In genomic region chr17:65438173-65438572, GRCh38 we compare ENCODE assay signal across 15 cellular contexts.
A peak's percentile ranks its signal among the peaks of the same experiment; 100 is the strongest.
DNase-seq lines count a peak whose midpoint lies in the region; ATAC-seq and TF ChIP-seq lines count a peak whose summit lies in the region.
"Had no signal": no experiment of that assay in that cellular context is flagged by ENCODE, and none has a peak within 500 bp of the region (broad histone marks: within the 10 kb centered on the region; RNA-seq: fewer than 3 reads in every experiment).

No MANE protein-coding gene starts in this region.

- intact Hi-C loops in IMR-90 (cut with micrococcal nuclease), result no loop called here

- dilution Hi-C loops in IMR-90 (cut with HindIII; ENCODE audit: low sequenced_read_pairs, unreplicated experiment), result no loop called here

- H4K91ac ChIP-seq in IMR-90 (ENCODE audit: insufficient read depth, low read depth, low read length), result no peak overlapping the region
- H4K91ac ChIP-seq in neuronal stem cell (ENCODE audit: low read depth, low read length, poor library complexity), result no peak overlapping the region

- TF ChIP-seq RAD21 in IMR-90 (IDR thresholded peaks at IDR 0.05; ENCODE audit: low read length), result no peak

- no peaks in the 10 kb centered on the region for H3K9me1 ChIP-seq in IMR-90 (ENCODE audit: insufficient read depth, low read length)

- H2AK5ac ChIP-seq in IMR-90 (ENCODE audit: low read depth, low read length) (no peak overlapping the region), neuronal stem cell (ENCODE audit: low read depth, low read length) (no peak overlapping the region)

- H2BK15ac ChIP-seq in IMR-90 (ENCODE audit: low read depth, low read length), result no peak overlapping the region
- peak overlapping the region; percentile 20 for H2BK15ac ChIP-seq in neuronal stem cell (ENCODE audit: low read length)

- H3K56ac ChIP-seq in IMR-90 (ENCODE audit: extremely low read depth, insufficient read depth, low read length), result no peak overlapping the region

- no peak overlapping the region for H4K5ac ChIP-seq in IMR-90 (ENCODE audit: low read depth, low read length)

- WGBS in IMR-90 (ENCODE audit: extremely low coverage in 2 of 2, insufficient read length in 1 of 2), 2 experiments, result 46% methylated on average over 5 of the region's 11 CpGs; no CpG with 5 or more reads in 1 of the 2 experiments
- WGBS in mesodermal cell (ENCODE audit: insufficient coverage in 2 of 2), 2 experiments, result 83 to 85% methylated on average over 9 of the region's 11 CpGs
- WGBS in neuronal stem cell (ENCODE audit: extremely low coverage in 2 of 2, insufficient read length in 2 of 2, insufficient replicate concordance in 1 of 2), 2 donors, result no CpG with 5 or more reads among the region's 11 CpGs

- no peaks in the 10 kb centered on the region for H3K4me1 ChIP-seq in IMR-90 (ENCODE audit: control insufficient read depth, insufficient read depth, low read length)
- peaks cover 36% of the 10 kb centered on the region for H3K4me1 ChIP-seq in mesodermal cell (ENCODE audit: control insufficient read depth, insufficient read depth, low read length, poor library complexity, severe bottlenecking)
- H3K4me1 ChIP-seq in neuronal stem cell (ENCODE audit: control insufficient read depth in 2 of 2, insufficient read depth in 1 of 2, low read depth in 1 of 2, low read length in 2 of 2), result peaks cover 6 to 7% of the 10 kb centered on the region in 2 donors
- H3K4me1 ChIP-seq: BE2C had no signal

- H4K8ac ChIP-seq in IMR-90 (ENCODE audit: low read depth in 2 of 2, low read length in 2 of 2) (no peak overlapping the region), neuronal stem cell (ENCODE audit: low read depth, low read length) (no peak overlapping the region)

- H2AFZ ChIP-seq in IMR-90 (replicated peaks; ENCODE audit: low read length, poor library complexity), result peak overlapping the region; percentile 56
- peak overlapping the region; percentile 11 for H2AFZ ChIP-seq in neuronal stem cell (ENCODE audit: low read length)
- H2AFZ ChIP-seq: GM23248 had no signal

- no peaks in the 10 kb centered on the region for H4K20me1 ChIP-seq in IMR-90 (ENCODE audit: insufficient read depth, low read length)

- H2BK120ac ChIP-seq in IMR-90 (ENCODE audit: low read depth, low read length) (no peak overlapping the region), neuronal stem cell (ENCODE audit: low read depth, low read length) (no peak overlapping the region)

- POLR2A ChIA-PET in IMR-90 (lab: Charles Lee; ENCODE audit: unreplicated experiment), result no interaction called here

- H2BK5ac ChIP-seq in IMR-90 (ENCODE audit: low read depth, low read length, poor library complexity, severe bottlenecking), result no peak overlapping the region
- H2BK5ac ChIP-seq in neuronal stem cell (ENCODE audit: low read length), result no peak overlapping the region

- H2AK9ac ChIP-seq in IMR-90 (replicated peaks; ENCODE audit: low read depth, low read length, poor library complexity), result no peak overlapping the region

- H3K4me2 ChIP-seq in IMR-90 (ENCODE audit: low read depth, low read length), result no peak overlapping the region
- no peak overlapping the region for H3K4me2 ChIP-seq in neuronal stem cell (ENCODE audit: insufficient read depth, low read length, poor library complexity, severe bottlenecking)

- H3K23ac ChIP-seq in IMR-90 (ENCODE audit: low read depth, low read length) (no peak overlapping the region), neuronal stem cell (ENCODE audit: low read depth, low read length, poor library complexity) (no peak overlapping the region)

- no peak for TF ChIP-seq CTCF in IMR-90 (conservative IDR thresholded peaks at IDR 0.05; ENCODE audit: low read depth, low read length)

- H2BK20ac ChIP-seq in IMR-90 (ENCODE audit: low read depth, low read length), result no peak overlapping the region

- H3K9me3 ChIP-seq in IMR-90 (ENCODE audit: control insufficient read depth, insufficient read depth, low read length), result no peaks in the 10 kb centered on the region
- H3K9me3 ChIP-seq in mesodermal cell (ENCODE audit: control insufficient read depth, low read length), result peaks cover 7% of the 10 kb centered on the region
- peaks cover 0 to 2% of the 10 kb centered on the region in 2 donors for H3K9me3 ChIP-seq in neuronal stem cell (replicated peaks in 1 of 2; ENCODE audit: control insufficient read depth in 2 of 2, insufficient read depth in 1 of 2, low read depth in 1 of 2, low read length in 2 of 2)
- H3K9me3 ChIP-seq: BE2C had no signal

- no peak overlapping the region for H2BK12ac ChIP-seq in neuronal stem cell (ENCODE audit: low read length)

- no peak for ATAC-seq in IMR-90 (ENCODE audit: low read depth)
- ATAC-seq: K562 had no signal

- H3K14ac ChIP-seq in IMR-90 (replicated peaks; ENCODE audit: low read depth, low read length) (no peak overlapping the region), neuronal stem cell (ENCODE audit: low read length) (no peak overlapping the region)

- H3K27me3 ChIP-seq in IMR-90 (ENCODE audit: control insufficient read depth, insufficient read depth, low read length) (peaks cover 15% of the 10 kb centered on the region), neuronal stem cell (ENCODE audit: control insufficient read depth in 3 of 3, insufficient read depth in 3 of 3, low read depth in 1 of 3, low read length in 3 of 3) (no peaks in the 10 kb centered on the region)

- H3K9ac ChIP-seq in IMR-90 (ENCODE audit: low read depth, low read length) (no peak overlapping the region), neuronal stem cell (ENCODE audit: low read depth, low read length, poor library complexity) (no peak overlapping the region)
- H3K9ac ChIP-seq: GM23248 had no signal

- H3K36me3 ChIP-seq in IMR-90 (ENCODE audit: control insufficient read depth, insufficient read depth, low read length) (no peaks in the 10 kb centered on the region), mesodermal cell (ENCODE audit: control insufficient read depth, insufficient read depth, low read length) (no peaks in the 10 kb centered on the region), neuronal stem cell (replicated peaks in 1 of 2; ENCODE audit: control insufficient read depth in 2 of 2, insufficient read depth in 2 of 2, low read length in 2 of 2) (no peaks in the 10 kb centered on the region)
- H3K36me3 ChIP-seq: BE2C had no signal

- CTCF ChIA-PET in IMR-90 (lab: Yijun Ruan, JAX), result no interaction called here

- H3K27ac ChIP-seq in IMR-90 (ENCODE audit: insufficient read depth, low read length) (no peak overlapping the region), mesodermal cell (ENCODE audit: low read depth, low read length, severe bottlenecking) (peak overlapping the region; percentile 82), neuronal stem cell (replicated peaks; ENCODE audit: low read length) (no peak overlapping the region)
- H3K27ac ChIP-seq: GM23248 had no signal

- no peaks in the 10 kb centered on the region for H3K79me1 ChIP-seq in IMR-90 (ENCODE audit: low read depth in 1 of 2, low read length in 2 of 2)
- H3K79me1 ChIP-seq in neuronal stem cell (ENCODE audit: low read depth, low read length), result no peaks in the 10 kb centered on the region

- TF ChIP-seq POLR2A in IMR-90 (IDR thresholded peaks at IDR 0.05; ENCODE audit: low read depth, low read length), result no peak

- H3K18ac ChIP-seq in IMR-90 (ENCODE audit: low read depth, low read length) (no peak overlapping the region), neuronal stem cell (ENCODE audit: low read length) (no peak overlapping the region)

- H3K4me3 ChIP-seq in IMR-90 (ENCODE audit: insufficient read depth, low read depth, low read length), result no peak overlapping the region
- H3K4me3 ChIP-seq in mesodermal cell (ENCODE audit: extremely low read depth, insufficient read depth, low read length, poor library complexity, severe bottlenecking), result no peak overlapping the region
- no peak overlapping the region for H3K4me3 ChIP-seq in neuronal stem cell (ENCODE audit: low read length in 2 of 2)
- H3K4me3 ChIP-seq: GM23248, K562 had no signal

- no peak overlapping the region for H3K4ac ChIP-seq in IMR-90 (ENCODE audit: low read depth, low read length)
- no peak overlapping the region for H3K4ac ChIP-seq in neuronal stem cell (ENCODE audit: low read length)

- DNase-seq in IMR-90 (no peak), neuronal stem cell (ENCODE audit: low spot score) (no peak), NCI-H2081 treated with DMSO at 0.1 percent for 48 hours (lab: John Stamatoyannopoulos, UW) (no peak), iPS-NIHi11 (ENCODE audit: low spot score) (no peak), hypothalamus (lab: John Stamatoyannopoulos, UW) (no peak)
- DNase-seq: BE2C; CD4-positive, CD25-positive, alpha-beta regulatory T cell; CD8-positive, alpha-beta memory T cell; COR-L47; DMS 273 treated with DMSO at 0.1 percent for 48 hours; H7; HFFc6 had no signal

- BruUV-seq in IMR-90 (replicated peaks; lab: Mats Ljungman, UMichigan), result no TSS peak

- in situ Hi-C loops in IMR-90 (cut with MboI; ENCODE audit: low sequenced_read_pairs), result no loop called here

TF ChIP-seq in IMR-90, 13 proteins besides CTCF, POLR2A, EP300 and RAD21 (continues in another document):
- TF ChIP-seq BHLHE40 (IDR thresholded peaks at IDR 0.05; ENCODE audit: low read depth, low read length) (no peak), MAFK (IDR thresholded peaks at IDR 0.05; ENCODE audit: low read depth, low read length) (no peak), RCOR1 (IDR thresholded peaks at IDR 0.05; ENCODE audit: insufficient replicate concordance, low read length) (no peak), RFX5 (IDR thresholded peaks at IDR 0.05; ENCODE audit: low read depth, low read length) (no peak), SMC3 (IDR thresholded peaks at IDR 0.05; ENCODE audit: low read depth, low read length) (no peak), MXI1 (IDR thresholded peaks at IDR 0.05; ENCODE audit: borderline replicate concordance, low read depth, low read length) (no peak), NFE2L2 (IDR thresholded peaks at IDR 0.05; ENCODE audit: low read depth, low read length) (no peak)
- TF ChIP-seq, protein P1, sequence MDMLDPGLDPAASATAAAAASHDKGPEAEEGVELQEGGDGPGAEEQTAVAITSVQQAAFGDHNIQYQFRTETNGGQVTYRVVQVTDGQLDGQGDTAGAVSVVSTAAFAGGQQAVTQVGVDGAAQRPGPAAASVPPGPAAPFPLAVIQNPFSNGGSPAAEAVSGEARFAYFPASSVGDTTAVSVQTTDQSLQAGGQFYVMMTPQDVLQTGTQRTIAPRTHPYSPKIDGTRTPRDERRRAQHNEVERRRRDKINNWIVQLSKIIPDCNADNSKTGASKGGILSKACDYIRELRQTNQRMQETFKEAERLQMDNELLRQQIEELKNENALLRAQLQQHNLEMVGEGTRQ (IDR thresholded peaks at IDR 0.05; ENCODE audit: low read depth, low read length), result no peak
- TF ChIP-seq, protein P2, sequence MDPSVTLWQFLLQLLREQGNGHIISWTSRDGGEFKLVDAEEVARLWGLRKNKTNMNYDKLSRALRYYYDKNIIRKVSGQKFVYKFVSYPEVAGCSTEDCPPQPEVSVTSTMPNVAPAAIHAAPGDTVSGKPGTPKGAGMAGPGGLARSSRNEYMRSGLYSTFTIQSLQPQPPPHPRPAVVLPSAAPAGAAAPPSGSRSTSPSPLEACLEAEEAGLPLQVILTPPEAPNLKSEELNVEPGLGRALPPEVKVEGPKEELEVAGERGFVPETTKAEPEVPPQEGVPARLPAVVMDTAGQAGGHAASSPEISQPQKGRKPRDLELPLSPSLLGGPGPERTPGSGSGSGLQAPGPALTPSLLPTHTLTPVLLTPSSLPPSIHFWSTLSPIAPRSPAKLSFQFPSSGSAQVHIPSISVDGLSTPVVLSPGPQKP (IDR thresholded peaks at IDR 0.05; ENCODE audit: borderline replicate concordance, low read depth, low read length), result no peak
